In the genomic region with DNA sequence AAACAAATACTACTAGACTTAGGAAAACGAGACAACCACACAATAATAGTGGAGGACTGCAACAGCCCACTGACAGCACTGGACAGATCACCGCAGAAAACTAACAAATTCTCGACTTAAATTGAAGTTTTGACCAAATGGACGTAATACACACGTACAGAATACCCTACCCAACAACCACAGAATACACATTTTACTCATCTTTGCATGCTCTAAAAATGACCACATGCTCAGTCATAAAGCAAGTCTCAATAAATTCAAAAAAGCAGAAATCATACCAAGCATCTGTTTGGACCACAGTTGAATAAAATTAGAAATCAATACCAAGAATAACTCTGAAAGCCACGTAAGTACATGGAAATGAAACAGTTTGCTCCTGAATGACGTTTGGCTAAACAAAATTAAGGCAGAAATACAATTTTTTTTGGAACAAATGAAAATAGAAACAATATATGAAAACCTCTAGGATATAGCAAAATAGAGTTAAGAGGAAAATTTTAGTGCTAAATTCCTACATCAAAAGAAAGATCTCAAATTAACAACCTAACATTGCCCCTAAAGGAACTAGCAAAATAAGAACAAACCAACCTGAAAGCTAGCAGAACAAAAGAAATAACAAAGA, we compare ENCODE assay signal across 18 cellular contexts. TPM values are rescaled to one million over a fixed set of nuclear protein-coding genes. Genes with fewer than 3 reads are reported as not detected.
DNase-seq lines count a peak whose midpoint lies in the region; ATAC-seq, FAIRE-seq and TF ChIP-seq lines count a peak whose summit lies in the region.
"Had no signal": no experiment of that assay in that cellular context is flagged by ENCODE, and none has a peak within 500 bp of the region (broad histone marks: within the 10 kb centered on the region; RNA-seq: fewer than 3 reads in every experiment).

No MANE protein-coding gene starts in this region.

- H3K27me3 ChIP-seq in neural progenitor cell: no peaks in the 10 kb centered on the region
- H3K27me3 ChIP-seq: breast epithelium, tibial nerve had no signal

- H3K27me3 Mint-ChIP-seq in neural progenitor cell (ENCODE audit: insufficient read depth, low read depth): peaks cover 3% of the 10 kb centered on the region
- no peaks in the 10 kb centered on the region for H3K27me3 Mint-ChIP-seq in activated naive CD4-positive, alpha-beta T cell treated with anti-CD3 and anti-CD28 coated beads, Interleukin-2, amount 10 ng/mL, durations not matched to agents 7 days and 5 days
- H3K27me3 Mint-ChIP-seq: memory B cell had no signal

- no peak overlapping the region for H3K4me3 Mint-ChIP-seq in neural progenitor cell
- H3K4me3 Mint-ChIP-seq in activated naive CD4-positive, alpha-beta T cell treated with anti-CD3 and anti-CD28 coated beads, Interleukin-2, amount 10 ng/mL, durations not matched to agents 7 days and 5 days: no peak overlapping the region
- H3K4me3 Mint-ChIP-seq: memory B cell, WTC11 had no signal

- H3K9me3 ChIP-seq in neural progenitor cell (ENCODE audit: low read depth): peaks cover 2% of the 10 kb centered on the region
- H3K9me3 ChIP-seq: tibial nerve had no signal

- CTCF ChIA-PET in activated naive CD4-positive, alpha-beta T cell treated with anti-CD3 and anti-CD28 coated beads, Interleukin-2, amount 10 ng/mL, durations not matched to agents 7 days and 5 days (lab: Charles Lee): no interaction called here

- H3K4me1 ChIP-seq in neural progenitor cell: peaks cover 6% of the 10 kb centered on the region
- H3K4me1 ChIP-seq: breast epithelium had no signal

- no peak overlapping the region for H3K27ac ChIP-seq in neural progenitor cell
- H3K27ac ChIP-seq: breast epithelium, tibial nerve had no signal

- DNase-seq in GM18507 (ENCODE audit: extremely low spot score, insufficient read length, low read depth): no peak
- no peak for DNase-seq in neural progenitor cell (ENCODE audit: low spot score)
- no peak for DNase-seq in T-helper 9 cell
- no peak for DNase-seq in ureter (ENCODE audit: low spot score)
- DNase-seq in activated naive CD4-positive, alpha-beta T cell treated with anti-CD3 and anti-CD28 coated beads, Interleukin-2, amount 10 ng/mL, durations not matched to agents 7 days and 5 days: no peak
- DNase-seq: activated effector memory CD4-positive, alpha-beta T cell treated with Interleukin-2 at 50 U/mL for 16 hours; C1 segment of cervical spinal cord; EL; NCI-H510A treated with DMSO at 0.1 percent for 48 hours; retina; Right ventricle myocardium superior had no signal

- H3K4me1 Mint-ChIP-seq in neural progenitor cell: no peaks in the 10 kb centered on the region
- peaks cover 23% of the 10 kb centered on the region for H3K4me1 Mint-ChIP-seq in activated naive CD4-positive, alpha-beta T cell treated with anti-CD3 and anti-CD28 coated beads, Interleukin-2, amount 10 ng/mL, durations not matched to agents 7 days and 5 days

- peaks cover 66% of the 10 kb centered on the region for H3K79me2 ChIP-seq in neural progenitor cell (ENCODE audit: low read depth)

- no peaks in the 10 kb centered on the region for H3F3A ChIP-seq in neural progenitor cell (ENCODE audit: low read depth)

- H3K9ac ChIP-seq in neural progenitor cell: no peak overlapping the region

- no peak for TF ChIP-seq CTCF in neural progenitor cell (IDR thresholded peaks at IDR 0.05)

- H4K20me1 ChIP-seq in neural progenitor cell (ENCODE audit: low read depth): peaks cover 17% of the 10 kb centered on the region

- H3K36me3 Mint-ChIP-seq in neural progenitor cell: peaks cover 61% of the 10 kb centered on the region
- H3K36me3 Mint-ChIP-seq in activated naive CD4-positive, alpha-beta T cell treated with anti-CD3 and anti-CD28 coated beads, Interleukin-2, amount 10 ng/mL, durations not matched to agents 7 days and 5 days: peaks cover 6% of the 10 kb centered on the region

- peaks cover 51% of the 10 kb centered on the region for H3K9me3 Mint-ChIP-seq in neural progenitor cell
- no peaks in the 10 kb centered on the region for H3K9me3 Mint-ChIP-seq in activated naive CD4-positive, alpha-beta T cell treated with anti-CD3 and anti-CD28 coated beads, Interleukin-2, amount 10 ng/mL, durations not matched to agents 7 days and 5 days

- no peak overlapping the region for H3K4me3 ChIP-seq in neural progenitor cell
- H3K4me3 ChIP-seq: breast epithelium, tibial nerve had no signal

- FAIRE-seq in GM18507 (lab: Jason Lieb, UNC): peak; percentile 79

- ATAC-seq in GM19452 (IDR thresholded peaks at IDR 0.05; ENCODE audit: unreplicated experiment) (peak; percentile 86), HG02885 (IDR thresholded peaks at IDR 0.05; ENCODE audit: poor library complexity, unreplicated experiment) (peak; percentile 92), HG03565 (IDR thresholded peaks at IDR 0.05; ENCODE audit: unreplicated experiment) (peak; percentile 86)
- ATAC-seq: WTC11 had no signal

- H3K27ac Mint-ChIP-seq in neural progenitor cell: no peak overlapping the region
- H3K27ac Mint-ChIP-seq in activated naive CD4-positive, alpha-beta T cell treated with anti-CD3 and anti-CD28 coated beads, Interleukin-2, amount 10 ng/mL, durations not matched to agents 7 days and 5 days: no peak overlapping the region
- H3K27ac Mint-ChIP-seq: memory B cell, WTC11 had no signal

- no peak overlapping the region for H2AFZ ChIP-seq in neural progenitor cell (replicated peaks)

- H3K4me2 ChIP-seq in neural progenitor cell: no peak overlapping the region

- H3K36me3 ChIP-seq in neural progenitor cell: peaks cover 8% of the 10 kb centered on the region
- H3K36me3 ChIP-seq: breast epithelium had no signal

RNA-seq across cellular contexts. Expression of gene MAPK8, which starts 30.6 kb away (rescaled TPM):
- 137 and 166 TPM in 2 replicates for total RNA-seq in neural progenitor cell (ENCODE audit: low replicate concordance)
- total RNA-seq in ureter: 49.3 TPM
